Comparison of ENCODE assay signal across 18 cellular contexts in genomic region chr1:15733726-15734226, GRCh38. TPM values are rescaled to one million over a fixed set of nuclear protein-coding genes. Genes with fewer than 3 reads are reported as not detected.
A peak's percentile ranks its signal among the peaks of the same experiment; 100 is the strongest.
DNase-seq lines count a peak whose midpoint lies in the region; ATAC-seq, FAIRE-seq and TF ChIP-seq lines count a peak whose summit lies in the region.
"Had no signal": no experiment of that assay in that cellular context is flagged by ENCODE, and none has a peak within 500 bp of the region (broad histone marks: within the 10 kb centered on the region; RNA-seq: fewer than 3 reads in every experiment).

No MANE protein-coding gene starts in this region.

- H2BK5ac ChIP-seq in trophoblast cell (ENCODE audit: low read depth, low read length, poor library complexity): no peak overlapping the region

- H3K4me3 ChIP-seq in right cardiac atrium (ENCODE audit: low read length): no peak overlapping the region
- H3K4me3 ChIP-seq in heart right ventricle: no peak overlapping the region
- H3K4me3 ChIP-seq in GM12878: no peak overlapping the region
- no peak overlapping the region for H3K4me3 ChIP-seq in trophoblast cell (ENCODE audit: low read depth, low read length)
- H3K4me3 ChIP-seq: BLaER1 treated with 17β-estradiol and CSF1 and Interleukin-3, amounts not matched to agents 10 nM and 100 nM; HAP-1 had no signal

- intact Hi-C loops in right cardiac atrium (cut with DNase I) (loop anchor here in 1 of 4 donors (10.0 kb wide), 1 partner anchor 129 kb away; no protein-coding TSS in a partner anchor), heart right ventricle (cut with DNase I) (loop anchor here in 1 of 10 donors (10.0 kb wide), 1 partner anchor 49 kb away; the partner anchor contains the start of gene PLEKHM2), GM12878 (cut with micrococcal nuclease; ENCODE audit: unreplicated experiment) (loop anchor here (5.0 kb wide), 1 partner anchor 301 kb away; no protein-coding TSS in a partner anchor)

- no peak overlapping the region for H4K12ac ChIP-seq in trophoblast cell (ENCODE audit: low read depth, low read length)

- H3K79me1 ChIP-seq in trophoblast cell (ENCODE audit: low read length): peaks cover 9% of the 10 kb centered on the region

- no peak for ATAC-seq in right cardiac atrium
- no peak for ATAC-seq in heart right ventricle
- ATAC-seq in GM12878: no peak
- ATAC-seq in GM21423 (IDR thresholded peaks at IDR 0.05; ENCODE audit: unreplicated experiment): no peak
- no peak for ATAC-seq in activated T-cell treated with anti-CD3 and anti-CD28 coated beads, Interleukin-2, amount 50 U/mL, for 4 hours
- ATAC-seq in GM19463 (IDR thresholded peaks at IDR 0.05; ENCODE audit: unreplicated experiment): no peak

- SMC1A ChIA-PET in GM12878 (lab: Charles Lee; ENCODE audit: uncharacterized antibody, unreplicated experiment): no interaction called here

- no peak overlapping the region for H3K9ac ChIP-seq in GM12878 (ENCODE audit: control insufficient read depth, insufficient read depth, low read length)
- no peak overlapping the region for H3K9ac ChIP-seq in trophoblast cell (ENCODE audit: low read length)
- H3K9ac ChIP-seq: BLaER1 treated with 17β-estradiol and CSF1 and Interleukin-3, amounts not matched to agents 10 nM and 100 nM had no signal

- H3K36me3 ChIP-seq in heart right ventricle (peaks cover 0 to 65% (median 53%) of the 10 kb centered on the region in 9 donors), GM12878 (ENCODE audit: control insufficient read depth in 2 of 2, insufficient read depth in 2 of 2, low read length in 1 of 2) (peaks cover 7 to 15% of the 10 kb centered on the region in 2 experiments), trophoblast cell (ENCODE audit: control insufficient read depth in 1 of 2, insufficient read depth in 2 of 2, low read length in 2 of 2) (peaks cover 53 to 56% of the 10 kb centered on the region in 2 experiments)

- H3K4me1 ChIP-seq in right cardiac atrium (ENCODE audit: control insufficient read depth, insufficient read depth, low read length) (peaks cover 4% of the 10 kb centered on the region), heart right ventricle (peaks cover 0 to 34% (median 21%) of the 10 kb centered on the region in 9 donors), GM12878 (ENCODE audit: control insufficient read depth, insufficient read depth, low read length) (no peaks in the 10 kb centered on the region), trophoblast cell (ENCODE audit: control insufficient read depth in 1 of 2, insufficient read depth in 2 of 2, low read length in 2 of 2) (peaks cover 20 to 23% of the 10 kb centered on the region in 2 experiments)
- H3K4me1 ChIP-seq: HAP-1 had no signal

- no peak overlapping the region for H4K8ac ChIP-seq in trophoblast cell (ENCODE audit: low read depth, low read length)

- POLR2A ChIA-PET in GM12878 (lab: Charles Lee): interaction anchor here (0.6 kb wide), 2 partner anchors 25 to 29 kb away, joined by 3 to 8 read pairs; no protein-coding TSS in a partner anchor

- no peak overlapping the region for H3K18ac ChIP-seq in trophoblast cell (ENCODE audit: low read length)

- no peaks in the 10 kb centered on the region for H3K79me2 ChIP-seq in GM12878 (ENCODE audit: control insufficient read depth, insufficient read depth, low read length)
- H3K79me2 ChIP-seq in trophoblast cell (ENCODE audit: control insufficient read depth, insufficient read depth, low read length, poor library complexity): no peaks in the 10 kb centered on the region

- in situ Hi-C loops in GM12878 (cut with MboI): no loop called here

- H3K27me3 ChIP-seq in right cardiac atrium (ENCODE audit: control insufficient read depth, insufficient read depth): no peaks in the 10 kb centered on the region
- H3K27me3 ChIP-seq in heart right ventricle: no peaks in the 10 kb centered on the region
- no peaks in the 10 kb centered on the region for H3K27me3 ChIP-seq in GM12878 (replicated peaks in 1 of 2; ENCODE audit: control insufficient read depth in 2 of 2, insufficient read depth in 2 of 2, low read length in 1 of 2)
- no peaks in the 10 kb centered on the region for H3K27me3 ChIP-seq in trophoblast cell (ENCODE audit: insufficient read depth, low read length)
- H3K27me3 ChIP-seq: BLaER1 treated with 17β-estradiol and CSF1 and Interleukin-3, amounts not matched to agents 10 nM and 100 nM had no signal

- H3K4me1 Mint-ChIP-seq in activated T-cell treated with anti-CD3 and anti-CD28 coated beads, Interleukin-2, amount 50 U/mL, for 4 hours (ENCODE audit: low read depth): no peaks in the 10 kb centered on the region

- peaks cover 2% of the 10 kb centered on the region for H3K36me3 Mint-ChIP-seq in activated T-cell treated with anti-CD3 and anti-CD28 coated beads, Interleukin-2, amount 50 U/mL, for 4 hours (ENCODE audit: insufficient read depth)

- H3K4me2 ChIP-seq in GM12878 (ENCODE audit: control insufficient read depth, insufficient read depth) (no peak overlapping the region), trophoblast cell (ENCODE audit: low read length) (no peak overlapping the region)
- H3K4me2 ChIP-seq: BLaER1 treated with 17β-estradiol and CSF1 and Interleukin-3, amounts not matched to agents 10 nM and 100 nM had no signal

- peak overlapping the region; percentile 13 for H3K14ac ChIP-seq in trophoblast cell (ENCODE audit: low read length)

- TSS peak; percentile 57 for BruUV-seq in GM12878 (replicated peaks; lab: Mats Ljungman, UMichigan)

- CTCF ChIA-PET in GM12878 (lab: Yijun Ruan, JAX): no interaction called here

- FAIRE-seq in GM12878 (lab: Jason Lieb, UNC): no peak
- FAIRE-seq: GM12891 had no signal

- no peak overlapping the region for H2BK12ac ChIP-seq in trophoblast cell (ENCODE audit: low read length)

- no peak overlapping the region for H3K23ac ChIP-seq in trophoblast cell (ENCODE audit: low read length)

- no peak overlapping the region for H3K4ac ChIP-seq in trophoblast cell (ENCODE audit: low read depth, low read length)

- no peaks in the 10 kb centered on the region for H3K27me3 Mint-ChIP-seq in activated T-cell treated with anti-CD3 and anti-CD28 coated beads, Interleukin-2, amount 50 U/mL, for 4 hours (ENCODE audit: low read depth)
- H3K27me3 Mint-ChIP-seq: CD4-positive, alpha-beta T cell had no signal

- H2AK5ac ChIP-seq in trophoblast cell (ENCODE audit: low read length): peak overlapping the region; percentile 44

- TF ChIP-seq EP300 in GM12878 (IDR thresholded peaks at IDR 0.05; ENCODE audit: borderline replicate concordance in 1 of 2, control insufficient read depth in 1 of 2, low read depth in 2 of 2, low read length in 2 of 2): no peak

- H2BK120ac ChIP-seq in trophoblast cell (ENCODE audit: insufficient read depth, low read length, poor library complexity): no peak overlapping the region

- TF ChIP-seq POLR2A in GM12878 (IDR thresholded peaks at IDR 0.05; ENCODE audit: low read depth, low read length): no peak

- H2AFZ ChIP-seq in GM12878 (ENCODE audit: control insufficient read depth, low read depth, low read length): no peak overlapping the region
- no peak overlapping the region for H2AFZ ChIP-seq in trophoblast cell (ENCODE audit: insufficient read depth, low read length, poor library complexity)

- RAD21 ChIA-PET in GM12878 (lab: Charles Lee; ENCODE audit: unreplicated experiment): no interaction called here

- H3K4me3 Mint-ChIP-seq in activated T-cell treated with anti-CD3 and anti-CD28 coated beads, Interleukin-2, amount 50 U/mL, for 4 hours: no peak overlapping the region
- H3K4me3 Mint-ChIP-seq: CD4-positive, alpha-beta T cell; HFFc6 had no signal

- H4K20me1 ChIP-seq in GM12878 (ENCODE audit: control insufficient read depth, insufficient read depth): no peaks in the 10 kb centered on the region

- WGBS in right cardiac atrium: 89% methylated on average over 27 of the region's 27 CpGs
- 89 to 93% methylated on average over 27 of the region's 27 CpGs for WGBS in heart right ventricle, 2 donors
- 94% methylated on average over 22 of the region's 27 CpGs for WGBS in GM12878 (ENCODE audit: insufficient coverage, insufficient replicate concordance, low lambda C conversion rate, missing lambda C conversion rate)
- WGBS in trophoblast cell (ENCODE audit: extremely low coverage, insufficient coverage, insufficient read length): no CpG with 5 or more reads among the region's 27 CpGs

- no peaks in the 10 kb centered on the region for H3K9me3 ChIP-seq in right cardiac atrium (ENCODE audit: control insufficient read depth, low read length)
- no peaks in the 10 kb centered on the region for H3K9me3 ChIP-seq in heart right ventricle
- H3K9me3 ChIP-seq in GM12878 (replicated peaks; ENCODE audit: control insufficient read depth, insufficient read depth, low read length): no peaks in the 10 kb centered on the region
- H3K9me3 ChIP-seq in trophoblast cell (ENCODE audit: insufficient read depth, low read depth, low read length): peaks cover 2% of the 10 kb centered on the region
- H3K9me3 ChIP-seq: BLaER1 treated with 17β-estradiol and CSF1 and Interleukin-3, amounts not matched to agents 10 nM and 100 nM; HAP-1 had no signal

- TF ChIP-seq CTCF in heart right ventricle (IDR thresholded peaks at IDR 0.05) (no peak), GM12878 (IDR thresholded peaks at IDR 0.05 in 2 of 3, conservative IDR thresholded peaks at IDR 0.05 in 1 of 3; ENCODE audit: control insufficient read depth in 2 of 3, extremely low read depth in 1 of 3, insufficient read depth in 1 of 3, low read depth in 3 of 3, low read length in 3 of 3) (no peak)

- no peak for TF ChIP-seq RAD21 in GM12878 (IDR thresholded peaks at IDR 0.05; ENCODE audit: insufficient read depth, low read depth, low read length)

- H3K27ac ChIP-seq in right cardiac atrium (ENCODE audit: low read length): no peak overlapping the region
- no peak overlapping the region for H3K27ac ChIP-seq in heart right ventricle
- no peak overlapping the region for H3K27ac ChIP-seq in GM12878 (ENCODE audit: control insufficient read depth, insufficient read depth)
- no peak overlapping the region for H3K27ac ChIP-seq in trophoblast cell (ENCODE audit: low read depth, low read length)
- H3K27ac ChIP-seq: BLaER1 treated with 17β-estradiol and CSF1 and Interleukin-3, amounts not matched to agents 10 nM and 100 nM had no signal

- peak overlapping the region; percentile 3 for H4K91ac ChIP-seq in trophoblast cell (ENCODE audit: low read depth, low read length)

- no peaks in the 10 kb centered on the region for H3K9me3 Mint-ChIP-seq in activated T-cell treated with anti-CD3 and anti-CD28 coated beads, Interleukin-2, amount 50 U/mL, for 4 hours
- H3K9me3 Mint-ChIP-seq: CD4-positive, alpha-beta T cell; HFFc6 had no signal

- DNase-seq in right cardiac atrium (peak in 2 of 3 donors; percentile 52), heart right ventricle (no peak), GM12878 (ENCODE audit: low read depth, low spot score) (no peak), trophoblast cell (no peak)
- DNase-seq in activated T-cell treated with anti-CD3 and anti-CD28 coated beads, Interleukin-2, amount 50 U/mL, for 4 hours: no peak
- DNase-seq: ACHN; CD4-positive, alpha-beta T cell; DMS79; GOT3; HFFc6 had no signal

RNA-seq across cellular contexts. Expression of gene SLC25A34, which starts 2.3 kb away (rescaled TPM):
- 1 to 10 TPM; 3.0 to 4.4 (median 3.3) TPM for total RNA-seq in right cardiac atrium
- 8.1 TPM for polyA plus RNA-seq in right cardiac atrium
- total RNA-seq in heart right ventricle: 10 to 100 TPM in 6 of 10 donors, 1 to 10 TPM in 4; 6.0 to 44.9 (median 13.6) TPM
- 10 to 100 TPM in 1 of 2 donors, 1 to 10 TPM in 1; 1.1 to 36.1 TPM for polyA plus RNA-seq in heart right ventricle
- 0.40 and 0.54 TPM in 2 replicates for total RNA-seq in GM12878 (2013; cell fraction: nucleolus; rRNA removed)
- 0.34 and 0.82 TPM in 2 replicates for total RNA-seq in GM12878 (2014; rRNA removed)
- total RNA-seq in GM12878 (2014; rRNA removed; fragmentation: Illumina TruSeq; extraction: Trizol): 0.28 and 0.45 TPM in 2 replicates
- 0.69 and 0.90 TPM in 2 replicates for total RNA-seq in GM12878 (2021)
- polyA plus RNA-seq in GM12878 (2011; ENCODE audit: low read depth): 0.14 TPM
- polyA plus RNA-seq in GM12878 (2011; rRNA removed): 0.10 and 0.30 TPM in 2 replicates
- 0.28 and 0.38 TPM in 2 replicates for polyA plus RNA-seq in GM12878 (2011; cell fraction: cytosol; rRNA removed)
- polyA plus RNA-seq in GM12878 (2011; cell fraction: nucleus; rRNA removed): 0.97 and 1.1 TPM in 2 replicates
- polyA plus RNA-seq in GM12878 (2012): 0.32 and 0.38 TPM in 2 replicates
- polyA plus RNA-seq in GM12878 (2014; fragmentation: Illumina TruSeq; extraction: Trizol): 0.35 and 0.48 TPM in 2 replicates
- polyA plus RNA-seq in GM12878 (2014; fragmentation: Nextera tagmentation; extraction: Ambion mirVana): under 1 TPM; 0.02 to 0.13 TPM
- 1.6 and 2.0 TPM in 2 replicates for polyA plus RNA-seq in GM12878 (2014; rRNA removed)
- under 1 TPM; 0.05 to 0.50 TPM for polyA plus RNA-seq in GM12878 (2016; fragmentation: Nextera tagmentation; extraction: Ambion mirVana)
- 0.15 and 0.57 TPM in 2 replicates for polyA minus RNA-seq in GM12878 (2011; rRNA and poly(A)+ RNA removed)
- polyA minus RNA-seq in GM12878 (2011; cell fraction: cytosol; rRNA and poly(A)+ RNA removed): not detected in 2 replicates
- 0.48 and 0.77 TPM in 2 replicates for polyA minus RNA-seq in GM12878 (2011; cell fraction: nucleus; rRNA and poly(A)+ RNA removed)
- 0.42 and 0.44 TPM in 2 replicates for polyA plus RNA-seq in trophoblast cell (2013)
- 1 to 10 TPM; 1.1 to 2.8 (median 1.4) TPM for total RNA-seq in activated T-cell treated with anti-CD3 and anti-CD28 coated beads, Interleukin-2, amount 50 U/mL, for 4 hours
- total RNA-seq: A172 had no signal

RNA-seq across cellular contexts. Expression of gene TMEM82, which starts 8.5 kb away (rescaled TPM):
- total RNA-seq in right cardiac atrium (not detected), heart right ventricle (not detected), GM12878 (2014; rRNA removed) (not detected in 2 replicates), GM12878 (2014; rRNA removed; fragmentation: Illumina TruSeq; extraction: Trizol) (not detected in 2 replicates), GM12878 (2021) (not detected in 2 replicates)
- polyA plus RNA-seq in right cardiac atrium (not detected), heart right ventricle (not detected), GM12878 (2011; rRNA removed) (not detected in 2 replicates), GM12878 (2014; fragmentation: Illumina TruSeq; extraction: Trizol) (not detected in 2 replicates), GM12878 (2014; fragmentation: Nextera tagmentation; extraction: Ambion mirVana) (not detected), GM12878 (2014; rRNA removed) (not detected in 2 replicates), GM12878 (2016; fragmentation: Nextera tagmentation; extraction: Ambion mirVana) (not detected)
- total RNA-seq in GM12878 (2013; cell fraction: nucleolus; rRNA removed): not detected in 2 replicates
- polyA plus RNA-seq in GM12878 (2011; ENCODE audit: low read depth): not detected
- polyA plus RNA-seq in GM12878 (2011; cell fraction: cytosol; rRNA removed): not detected in 2 replicates
- polyA plus RNA-seq in GM12878 (2011; cell fraction: nucleus; rRNA removed): not detected in 2 replicates
- polyA plus RNA-seq in GM12878 (2012): not detected in 2 replicates
- polyA minus RNA-seq in GM12878 (2011; rRNA and poly(A)+ RNA removed): not detected in 2 replicates
- not detected in 2 replicates for polyA minus RNA-seq in GM12878 (2011; cell fraction: cytosol; rRNA and poly(A)+ RNA removed)
- polyA minus RNA-seq in GM12878 (2011; cell fraction: nucleus; rRNA and poly(A)+ RNA removed): not detected in 2 replicates
- 0.06 and 0.08 TPM in 2 replicates for polyA plus RNA-seq in trophoblast cell (2013)
- not detected for total RNA-seq in activated T-cell treated with anti-CD3 and anti-CD28 coated beads, Interleukin-2, amount 50 U/mL, for 4 hours
- total RNA-seq: A172; CD4-positive, alpha-beta T cell; G401; HFFc6; HT1080 had no signal

RNA-seq across cellular contexts. Expression of gene FBLIM1, which starts 24.8 kb away (rescaled TPM):
- total RNA-seq in right cardiac atrium: 100 to 1,000 TPM in 1 of 4 donors, 10 to 100 TPM in 3; 83.6 to 112 (median 94.6) TPM
- polyA plus RNA-seq in right cardiac atrium: 95.0 TPM
- total RNA-seq in heart right ventricle: 100 to 1,000 TPM in 2 of 10 donors, 10 to 100 TPM in 8; 43.4 to 115 (median 59.9) TPM
- polyA plus RNA-seq in heart right ventricle: 10 to 100 TPM; 27.0 to 52.9 TPM
- total RNA-seq in GM12878 (2013; cell fraction: nucleolus; rRNA removed): not detected in 2 replicates
- total RNA-seq in GM12878 (2014; rRNA removed): not detected in 2 replicates
- not detected in 2 replicates for total RNA-seq in GM12878 (2014; rRNA removed; fragmentation: Illumina TruSeq; extraction: Trizol)
- total RNA-seq in GM12878 (2021): 0.13 and 0.53 TPM in 2 replicates
- polyA plus RNA-seq in GM12878 (2011; ENCODE audit: low read depth): not detected
- 0.03 TPM in 1 of 2 replicates, not detected in the other for polyA plus RNA-seq in GM12878 (2011; rRNA removed)
- 0.03 TPM in 1 of 2 replicates, not detected in the other for polyA plus RNA-seq in GM12878 (2011; cell fraction: cytosol; rRNA removed)
- not detected in 2 replicates for polyA plus RNA-seq in GM12878 (2011; cell fraction: nucleus; rRNA removed)
- polyA plus RNA-seq in GM12878 (2012): not detected in 2 replicates
- not detected in 2 replicates for polyA plus RNA-seq in GM12878 (2014; fragmentation: Illumina TruSeq; extraction: Trizol)
- polyA plus RNA-seq in GM12878 (2014; fragmentation: Nextera tagmentation; extraction: Ambion mirVana): not detected
- polyA plus RNA-seq in GM12878 (2014; rRNA removed): not detected in 2 replicates
- not detected for polyA plus RNA-seq in GM12878 (2016; fragmentation: Nextera tagmentation; extraction: Ambion mirVana)
- not detected in 2 replicates for polyA minus RNA-seq in GM12878 (2011; rRNA and poly(A)+ RNA removed)
- polyA minus RNA-seq in GM12878 (2011; cell fraction: cytosol; rRNA and poly(A)+ RNA removed): not detected in 2 replicates
- not detected in 2 replicates for polyA minus RNA-seq in GM12878 (2011; cell fraction: nucleus; rRNA and poly(A)+ RNA removed)
- polyA plus RNA-seq in trophoblast cell (2013): 88.4 and 91.1 TPM in 2 replicates
- under 1 TPM; 0.16 to 0.48 (median 0.16) TPM for total RNA-seq in activated T-cell treated with anti-CD3 and anti-CD28 coated beads, Interleukin-2, amount 50 U/mL, for 4 hours

RNA-seq across cellular contexts. Expression of gene PLEKHM2, which starts 49.7 kb away (rescaled TPM):
- total RNA-seq in right cardiac atrium: 10 to 100 TPM; 72.1 to 85.1 (median 76.1) TPM
- 71.8 TPM for polyA plus RNA-seq in right cardiac atrium
- 100 to 1,000 TPM in 1 of 10 donors, 10 to 100 TPM in 9; 69.0 to 106 (median 81.0) TPM for total RNA-seq in heart right ventricle
- polyA plus RNA-seq in heart right ventricle: 10 to 100 TPM; 63.7 to 72.9 TPM
- total RNA-seq in GM12878 (2013; cell fraction: nucleolus; rRNA removed): 27.6 and 32.4 TPM in 2 replicates
- total RNA-seq in GM12878 (2014; rRNA removed): 20.9 and 25.8 TPM in 2 replicates
- 14.0 and 18.3 TPM in 2 replicates for total RNA-seq in GM12878 (2014; rRNA removed; fragmentation: Illumina TruSeq; extraction: Trizol)
- 48.9 and 55.2 TPM in 2 replicates for total RNA-seq in GM12878 (2021)
- polyA plus RNA-seq in GM12878 (2011; ENCODE audit: low read depth): 12.7 TPM
- polyA plus RNA-seq in GM12878 (2011; rRNA removed): 15.9 and 41.0 TPM in 2 replicates
- polyA plus RNA-seq in GM12878 (2011; cell fraction: cytosol; rRNA removed): 41.6 and 44.7 TPM in 2 replicates
- 104 and 109 TPM in 2 replicates for polyA plus RNA-seq in GM12878 (2011; cell fraction: nucleus; rRNA removed)
- polyA plus RNA-seq in GM12878 (2012): 28.8 and 32.5 TPM in 2 replicates
- 7.4 and 20.2 TPM in 2 replicates for polyA plus RNA-seq in GM12878 (2014; fragmentation: Illumina TruSeq; extraction: Trizol)
- under 1 TPM; 0.37 to 0.53 TPM for polyA plus RNA-seq in GM12878 (2014; fragmentation: Nextera tagmentation; extraction: Ambion mirVana)
- 38.6 and 47.2 TPM in 2 replicates for polyA plus RNA-seq in GM12878 (2014; rRNA removed)
- polyA plus RNA-seq in GM12878 (2016; fragmentation: Nextera tagmentation; extraction: Ambion mirVana): 1 to 10 TPM; 6.8 to 7.9 TPM
- 21.9 and 39.1 TPM in 2 replicates for polyA minus RNA-seq in GM12878 (2011; rRNA and poly(A)+ RNA removed)
- polyA minus RNA-seq in GM12878 (2011; cell fraction: cytosol; rRNA and poly(A)+ RNA removed): 22.9 and 24.8 TPM in 2 replicates
- polyA minus RNA-seq in GM12878 (2011; cell fraction: nucleus; rRNA and poly(A)+ RNA removed): 12.6 and 18.6 TPM in 2 replicates
- 53.4 and 55.2 TPM in 2 replicates for polyA plus RNA-seq in trophoblast cell (2013)
- 10 to 100 TPM; 58.1 to 67.5 (median 62.1) TPM for total RNA-seq in activated T-cell treated with anti-CD3 and anti-CD28 coated beads, Interleukin-2, amount 50 U/mL, for 4 hours

Comparison
In these comparisons a context has a peak if more than half of its experiments do, and no peak if none do; other contexts are left out.
1. DNase-seq: peak in right cardiac atrium (2 of 3); none in heart right ventricle (0 of 2), GM12878 (single experiment), trophoblast cell (0 of 2) and activated T-cell treated with anti-CD3 and anti-CD28 coated beads, Interleukin-2, amount 50 U/mL, for 4 hours (single experiment).
2. RNA of gene FBLIM1, which starts 24.8 kb away (total RNA-seq): 83.6 to 112 TPM in right cardiac atrium and 43.4 to 115 TPM in heart right ventricle; 0.16 to 0.48 TPM in activated T-cell treated with anti-CD3 and anti-CD28 coated beads, Interleukin-2, amount 50 U/mL, for 4 hours and 0.13 to 0.53 TPM in GM12878; every median in the first group is over 10 times any median in the second.